Comparison of ENCODE assay signal across 9 cellular contexts in genomic region chr3:56702487-56703315, GRCh38. TPM values are rescaled to one million over a fixed set of nuclear protein-coding genes. Genes with fewer than 3 reads are reported as not detected.
A peak's percentile ranks its signal among the peaks of the same experiment; 100 is the strongest.
DNase-seq lines count a peak whose midpoint lies in the region; ATAC-seq, FAIRE-seq and TF ChIP-seq lines count a peak whose summit lies in the region.
"Had no signal": no experiment of that assay in that cellular context is flagged by ENCODE, and none has a peak within 500 bp of the region (broad histone marks: within the 10 kb centered on the region; RNA-seq: fewer than 3 reads in every experiment).

No MANE protein-coding gene starts in this region.

- H3K4me3 ChIP-seq in BE2C (ENCODE audit: low read depth, low read length) (no peak overlapping the region), esophagus squamous epithelium (no peak overlapping the region)

- H3K27me3 ChIP-seq in BE2C (no peaks in the 10 kb centered on the region), esophagus squamous epithelium (no peaks in the 10 kb centered on the region)

- no peaks in the 10 kb centered on the region for H3K36me3 Mint-ChIP-seq in natural killer cell

- peak overlapping the region in 1 of 2 donors; percentile 50 for H3K27ac Mint-ChIP-seq in natural killer cell
- H3K27ac Mint-ChIP-seq: IgD-negative memory B cell had no signal

- H3K36me3 ChIP-seq in BE2C: no peaks in the 10 kb centered on the region
- H3K36me3 ChIP-seq in esophagus squamous epithelium: no peaks in the 10 kb centered on the region

- no peaks in the 10 kb centered on the region for H3K9me3 ChIP-seq in BE2C
- no peaks in the 10 kb centered on the region for H3K9me3 ChIP-seq in esophagus squamous epithelium

- no peaks in the 10 kb centered on the region for H3K27me3 Mint-ChIP-seq in natural killer cell (ENCODE audit: low read depth in 2 of 2)
- H3K27me3 Mint-ChIP-seq: IgD-negative memory B cell had no signal

- ATAC-seq in natural killer cell (peak; percentile 77 to 83 (median 82)), HG03135 (IDR thresholded peaks at IDR 0.05; ENCODE audit: unreplicated experiment) (no peak)

- no peaks in the 10 kb centered on the region for H3K9me3 Mint-ChIP-seq in natural killer cell
- H3K9me3 Mint-ChIP-seq: IgD-negative memory B cell had no signal

- DNase-seq in BE2C (peak; percentile 18), GM18507 (ENCODE audit: extremely low spot score, insufficient read length, low read depth) (no peak), NCI-H226 (peak; percentile 44), esophagus squamous epithelium (lab: John Stamatoyannopoulos, UW) (no peak), natural killer cell (no peak), posterior vena cava (ENCODE audit: low spot score) (no peak)
- peak; percentile 49 for DNase-seq in activated CD4-positive, alpha-beta T cell treated with anti-CD3 and anti-CD28 coated beads for 48 hours

- TF ChIP-seq CTCF in BE2C (IDR thresholded peaks at IDR 0.05; ENCODE audit: low read depth, low read length): peak; percentile 69
- peak; percentile 77 to 93 (median 88) for TF ChIP-seq CTCF in esophagus squamous epithelium (IDR thresholded peaks at IDR 0.05)
- TF ChIP-seq CTCF in natural killer cell (IDR thresholded peaks at IDR 0.05): peak; percentile 89

- H3K4me1 Mint-ChIP-seq in natural killer cell: peaks cover 16% of the 10 kb centered on the region in 2 donors

- TF ChIP-seq POLR2A in esophagus squamous epithelium (IDR thresholded peaks at IDR 0.05): no peak

- no peak overlapping the region for H3K27ac ChIP-seq in esophagus squamous epithelium

- no peaks in the 10 kb centered on the region for H3K4me1 ChIP-seq in BE2C
- peaks cover 0 to 9% (median 0%) of the 10 kb centered on the region in 3 donors for H3K4me1 ChIP-seq in esophagus squamous epithelium

- intact Hi-C loops in esophagus squamous epithelium (cut with DNase I) (loop anchor here (5.0 kb wide), 2 partner anchors 95 to 285 kb away; no protein-coding TSS in a partner anchor), natural killer cell (cut with micrococcal nuclease) (loop anchor here (1.0 to 5.0 kb wide), 3 partner anchors 100 to 287 kb away; no protein-coding TSS in a partner anchor), posterior vena cava (cut with DNase I) (loop anchor here (2.0 to 10.0 kb wide), 3 partner anchors 72 to 286 kb away; partner anchors contain the start of gene ARHGEF3 (in 1 of the 2))

- peak; percentile 78 for FAIRE-seq in GM18507 (lab: Jason Lieb, UNC)

- H3K4me3 Mint-ChIP-seq in natural killer cell: no peak overlapping the region
- H3K4me3 Mint-ChIP-seq: IgD-negative memory B cell had no signal

- 25% methylated on average over 5 of the region's 5 CpGs for WGBS in esophagus squamous epithelium, 2 donors

RNA-seq across cellular contexts. Expression of gene TASOR, which starts 19.6 kb away (rescaled TPM):
- polyA plus RNA-seq in BE2C (2012; ENCODE audit: insufficient read depth, insufficient read length, low read depth): 14.4 TPM
- total RNA-seq in esophagus squamous epithelium (10 to 100 TPM; 36.6 to 59.3 (median 49.3) TPM), natural killer cell (10 to 100 TPM; 73.5 to 96.4 (median 81.8) TPM), posterior vena cava (10 to 100 TPM; 52.1 to 63.7 TPM)

Comparison
In these comparisons a context has a peak if more than half of its experiments do, and no peak if none do; other contexts are left out.
1. DNase-seq: peak in BE2C (single experiment), NCI-H226 (single experiment) and activated CD4-positive, alpha-beta T cell treated with anti-CD3 and anti-CD28 coated beads for 48 hours (single experiment); none in GM18507 (single experiment), esophagus squamous epithelium (single experiment), natural killer cell (single experiment) and posterior vena cava (single experiment).
2. Peak in every context shown above with its lines, with median percentiles within 50 percentile points of each other: CTCF ChIP-seq.